Comparison of ENCODE assay signal across 8 cellular contexts in genomic region chrX:134144231-134144630, GRCh38.
DNase-seq lines count a peak whose midpoint lies in the region; ATAC-seq and TF ChIP-seq lines count a peak whose summit lies in the region.

No MANE protein-coding gene starts in this region.

- no peaks in the 10 kb centered on the region for H3K36me3 ChIP-seq in testis (ENCODE audit: low read depth, missing control alignments)

- no peaks in the 10 kb centered on the region for H3K27me3 ChIP-seq in testis

- intact Hi-C loops in testis (cut with DNase I; ENCODE audit: low total_unique reads) = no loop called here

- TF ChIP-seq CTCF in VCaP (conservative IDR thresholded peaks at IDR 0.05) (peak; percentile 67), nephron progenitor cell (IDR thresholded peaks at IDR 0.05) (peak; percentile 44), testis (IDR thresholded peaks at IDR 0.05) (no peak)

- WGBS in testis, 2 donors = 45 to 65% methylated on average over 1 of the region's 1 CpG

- no peaks in the 10 kb centered on the region for H3K9me3 ChIP-seq in testis

- H3K4me1 Mint-ChIP-seq in nephron progenitor cell = no peaks in the 10 kb centered on the region

- H3K4me1 ChIP-seq in testis = no peaks in the 10 kb centered on the region

- no peak overlapping the region for H3K4me3 Mint-ChIP-seq in nephron progenitor cell

- no peak overlapping the region for H3K27ac ChIP-seq in VCaP
- H3K27ac ChIP-seq in testis = no peak overlapping the region

- H3K27ac Mint-ChIP-seq in nephron progenitor cell = no peak overlapping the region

- peak; percentile 81 for ATAC-seq in GM18870 (IDR thresholded peaks at IDR 0.05; ENCODE audit: unreplicated experiment)
- peak; percentile 90 for ATAC-seq in HG03378 (IDR thresholded peaks at IDR 0.05; ENCODE audit: unreplicated experiment)
- no peak for ATAC-seq in esophagus mucosa

- no peaks in the 10 kb centered on the region for H3K9me3 Mint-ChIP-seq in nephron progenitor cell

- peaks cover 3% of the 10 kb centered on the region for H3K27me3 Mint-ChIP-seq in nephron progenitor cell (ENCODE audit: low read depth, poor library complexity)

- peak; percentile 16 for DNase-seq in COLO829 (ENCODE audit: low spot score)
- no peak for DNase-seq in nephron progenitor cell
- DNase-seq in testis = no peak
- DNase-seq in midbrain (lab: John Stamatoyannopoulos, UW) = no peak

- TF ChIP-seq POLR2A in testis (IDR thresholded peaks at IDR 0.05) = no peak

- H3K4me3 ChIP-seq in testis = no peak overlapping the region

- H3K36me3 Mint-ChIP-seq in nephron progenitor cell (ENCODE audit: low read depth) = no peaks in the 10 kb centered on the region

Comparison
In these comparisons a context has a peak if more than half of its experiments do, and no peak if none do; other contexts are left out.
1. CTCF ChIP-seq: peak in VCaP (single experiment) and nephron progenitor cell (single experiment); none in testis (0 of 3).